In genomic region chr14:53536446-53536845, GRCh38 we compare ENCODE assay signal across 18 cellular contexts.
"Had no signal": no experiment of that assay in that cellular context is flagged by ENCODE, and none has a peak within 500 bp of the region (broad histone marks: within the 10 kb centered on the region; RNA-seq: fewer than 3 reads in every experiment).

No MANE protein-coding gene starts in this region.

- H3K9me3 ChIP-seq: esophagus muscularis mucosa, gastrocnemius medialis, heart right ventricle, sigmoid colon, thoracic aorta, transverse colon had no signal

- DNase-seq: effector memory CD8-positive, alpha-beta T cell; gastrocnemius medialis; heart right ventricle; hypothalamus; kidney glomerular epithelial cell; naive thymus-derived CD4-positive, alpha-beta T cell; nephron progenitor cell; posterior cingulate gyrus; sigmoid colon; stimulated activated CD4-positive, alpha-beta T cell treated with anti-CD3 and anti-CD28 coated beads, Interleukin-2, amount 100 ng/mL, for 24 hours; stimulated activated CD4-positive, alpha-beta T cell treated with anti-CD3 and anti-CD28 coated beads, Interleukin-4, amount 100 ng/mL, for 4 hours; stimulated activated naive B cell treated with anti-CD40 and anti-IgM and Interleukin-4, amounts not matched to agents 10 μg/mL and 1 μg/mL and 100 μg/mL, for 72 hours; stimulated activated naive CD8-positive, alpha-beta T cell treated with anti-CD3 and anti-CD28 coated beads, Interleukin-15, amount 100 ng/mL, for 72 hours; transverse colon had no signal

- H3K36me3 ChIP-seq: esophagus muscularis mucosa, gastrocnemius medialis, heart right ventricle, sigmoid colon, thoracic aorta, transverse colon had no signal

- H3K27ac ChIP-seq: epithelial cell of prostate, esophagus muscularis mucosa, gastrocnemius medialis, thoracic aorta had no signal

- H3K27me3 ChIP-seq: esophagus muscularis mucosa, gastrocnemius medialis, heart right ventricle, sigmoid colon, transverse colon had no signal

- H3K4me3 ChIP-seq: esophagus muscularis mucosa, gastrocnemius medialis, heart right ventricle, sigmoid colon, skin epidermis, thoracic aorta, transverse colon had no signal

- ATAC-seq: effector memory CD8-positive, alpha-beta T cell; gastrocnemius medialis; heart right ventricle; naive thymus-derived CD4-positive, alpha-beta T cell; stimulated activated naive B cell treated with anti-CD40 and anti-IgM and Interleukin-4, amounts not matched to agents 10 μg/mL and 1 μg/mL and 100 μg/mL, for 72 hours; stimulated activated naive CD8-positive, alpha-beta T cell treated with anti-CD3 and anti-CD28 coated beads, Interleukin-15, amount 100 ng/mL, for 72 hours had no signal
